ENCODE assay signal across 1 cellular context in genomic region chr10:92153-92552, GRCh38.
TF ChIP-seq lines count a peak whose summit lies in the region.

No MANE protein-coding gene starts in this region.

TF ChIP-seq in H1, 55 proteins besides CTCF, POLR2A, EP300 and RAD21:
- TF ChIP-seq EZH2 (IDR thresholded peaks at IDR 0.05; ENCODE audit: low read depth, low read length, severe bottlenecking) (no peak), TAF1 (IDR thresholded peaks at IDR 0.05; ENCODE audit: low read depth, low read length) (no peak), TCF12 (IDR thresholded peaks at IDR 0.05; ENCODE audit: low read depth, low read length) (no peak), KDM4A (IDR thresholded peaks at IDR 0.05; ENCODE audit: low read depth, low read length, severe bottlenecking) (no peak), MAX (IDR thresholded peaks at IDR 0.05) (no peak), ASH2L (IDR thresholded peaks at IDR 0.05; ENCODE audit: low read length) (no peak), BCL11A (IDR thresholded peaks at IDR 0.05; ENCODE audit: low read depth in 2 of 2, low read length in 2 of 2) (no peak), SP4 (IDR thresholded peaks at IDR 0.05; ENCODE audit: low read length) (no peak), SP1 (IDR thresholded peaks at IDR 0.05; ENCODE audit: low read depth, low read length) (no peak), SIN3A (conservative IDR thresholded peaks at IDR 0.05 in 1 of 2, IDR thresholded peaks at IDR 0.05 in 1 of 2; ENCODE audit: low read depth in 1 of 2, low read length in 2 of 2) (no peak)
